ENCODE assay signal across 17 cellular contexts in genomic region chr7:353746-354325, GRCh38.
DNase-seq lines count a peak whose midpoint lies in the region; ATAC-seq and TF ChIP-seq lines count a peak whose summit lies in the region.
"Had no signal": no experiment of that assay in that cellular context is flagged by ENCODE, and none has a peak within 500 bp of the region (broad histone marks: within the 10 kb centered on the region; RNA-seq: fewer than 3 reads in every experiment).

No MANE protein-coding gene starts in this region.

- DNase-seq in natural killer cell treated with Interleukin-12 subunit alpha and Interleukin-12 subunit beta and Interleukin-15 and Interleukin-18, amount 100 ng/mL, for 72 hours (ENCODE audit: low spot score) = peak; percentile 54
- DNase-seq in natural killer cell = no peak
- DNase-seq in dedifferentiated amniotic fluid mesenchymal stem cell (ENCODE audit: extremely low spot score) = peak; percentile 21
- no peak for DNase-seq in neural crest cell (ENCODE audit: low read depth, low spot score)
- no peak for DNase-seq in activated effector memory CD4-positive, alpha-beta T cell treated with anti-CD3 and anti-CD28 coated beads, Interleukin-2, amount 50 U/mL, for 16 hours
- no peak for DNase-seq in tibial artery
- DNase-seq: activated CD4-positive, alpha-beta T cell treated with anti-CD3 and anti-CD28 coated beads, Interleukin-2, amount 10 ng/mL, durations not matched to agents 24 days and 14 days; activated T-cell treated with anti-CD3 and anti-CD28 coated beads, Interleukin-2, amount 50 U/mL, for 72 hours; foreskin melanocyte; naive thymus-derived CD8-positive, alpha-beta T cell; NCI-H526 treated with DMSO at 0.1 percent for 48 hours had no signal

- H3K27ac ChIP-seq in tibial artery = no peak overlapping the region
- H3K27ac ChIP-seq: ascending aorta, suprapubic skin had no signal

- peaks cover 0 to 6% (median 4%) of the 10 kb centered on the region in 3 donors for H3K9me3 ChIP-seq in tibial artery
- H3K9me3 ChIP-seq: suprapubic skin had no signal

- H3K9me3 Mint-ChIP-seq in natural killer cell treated with Interleukin-12 subunit alpha and Interleukin-12 subunit beta and Interleukin-15 and Interleukin-18, amount 100 ng/mL, for 72 hours = no peaks in the 10 kb centered on the region
- H3K9me3 Mint-ChIP-seq in natural killer cell (no peaks in the 10 kb centered on the region), neural crest cell (no peaks in the 10 kb centered on the region)
- H3K9me3 Mint-ChIP-seq: activated T-cell treated with anti-CD3 and anti-CD28 coated beads, Interleukin-2, amount 50 U/mL, for 72 hours had no signal

- H3K27ac Mint-ChIP-seq in natural killer cell treated with Interleukin-12 subunit alpha and Interleukin-12 subunit beta and Interleukin-15 and Interleukin-18, amount 100 ng/mL, for 72 hours = no peak overlapping the region
- H3K27ac Mint-ChIP-seq in natural killer cell (no peak overlapping the region), neural crest cell (ENCODE audit: unreplicated experiment) (peak overlapping the region; percentile 27)
- H3K27ac Mint-ChIP-seq: activated CD4-positive, alpha-beta T cell treated with anti-CD3 and anti-CD28 coated beads, Interleukin-2, amount 10 ng/mL, durations not matched to agents 24 days and 14 days; activated T-cell treated with anti-CD3 and anti-CD28 coated beads, Interleukin-2, amount 50 U/mL, for 72 hours had no signal

- H3K4me1 Mint-ChIP-seq in natural killer cell treated with Interleukin-12 subunit alpha and Interleukin-12 subunit beta and Interleukin-15 and Interleukin-18, amount 100 ng/mL, for 72 hours (ENCODE audit: low read depth in 2 of 2) = peaks cover 10 to 13% of the 10 kb centered on the region in 2 donors
- H3K4me1 Mint-ChIP-seq in natural killer cell (peaks cover 0 to 8% of the 10 kb centered on the region in 2 donors), neural crest cell (peaks cover 6% of the 10 kb centered on the region)

- H3K4me3 Mint-ChIP-seq in natural killer cell treated with Interleukin-12 subunit alpha and Interleukin-12 subunit beta and Interleukin-15 and Interleukin-18, amount 100 ng/mL, for 72 hours = no peak overlapping the region
- H3K4me3 Mint-ChIP-seq in natural killer cell = no peak overlapping the region
- H3K4me3 Mint-ChIP-seq in neural crest cell = no peak overlapping the region
- H3K4me3 Mint-ChIP-seq: activated CD4-positive, alpha-beta T cell treated with anti-CD3 and anti-CD28 coated beads, Interleukin-2, amount 10 ng/mL, durations not matched to agents 24 days and 14 days; activated T-cell treated with anti-CD3 and anti-CD28 coated beads, Interleukin-2, amount 50 U/mL, for 72 hours had no signal

- no peaks in the 10 kb centered on the region for H3K36me3 ChIP-seq in tibial artery
- H3K36me3 ChIP-seq: ascending aorta, suprapubic skin had no signal

- H3K4me3 ChIP-seq in tibial artery = no peak overlapping the region
- H3K4me3 ChIP-seq: ascending aorta, skin epidermis, suprapubic skin had no signal

- intact Hi-C loops in natural killer cell (cut with micrococcal nuclease) (no loop called here), tibial artery (cut with DNase I; ENCODE audit: low total_unique reads) (no loop called here)

- peaks cover 0 to 10% (median 0%) of the 10 kb centered on the region in 4 donors for H3K4me1 ChIP-seq in tibial artery
- H3K4me1 ChIP-seq: ascending aorta had no signal

- H3K27me3 ChIP-seq in tibial artery = peaks cover 0 to 38% of the 10 kb centered on the region in 2 donors
- H3K27me3 ChIP-seq: ascending aorta had no signal

- H3K36me3 Mint-ChIP-seq in natural killer cell treated with Interleukin-12 subunit alpha and Interleukin-12 subunit beta and Interleukin-15 and Interleukin-18, amount 100 ng/mL, for 72 hours = no peaks in the 10 kb centered on the region
- no peaks in the 10 kb centered on the region for H3K36me3 Mint-ChIP-seq in natural killer cell
- H3K36me3 Mint-ChIP-seq in neural crest cell (ENCODE audit: low read depth) = no peaks in the 10 kb centered on the region

- peaks cover 0 to 3% of the 10 kb centered on the region in 2 donors for H3K27me3 Mint-ChIP-seq in natural killer cell treated with Interleukin-12 subunit alpha and Interleukin-12 subunit beta and Interleukin-15 and Interleukin-18, amount 100 ng/mL, for 72 hours
- H3K27me3 Mint-ChIP-seq in natural killer cell (ENCODE audit: low read depth in 2 of 2) (peaks cover 0 to 13% of the 10 kb centered on the region in 2 donors), neural crest cell (ENCODE audit: low read depth) (no peaks in the 10 kb centered on the region)
- H3K27me3 Mint-ChIP-seq: naive thymus-derived CD8-positive, alpha-beta T cell had no signal

- ATAC-seq in natural killer cell treated with Interleukin-12 subunit alpha and Interleukin-12 subunit beta and Interleukin-15 and Interleukin-18, amount 100 ng/mL, for 72 hours = no peak
- ATAC-seq in natural killer cell (no peak), GM21786 (IDR thresholded peaks at IDR 0.05; ENCODE audit: unreplicated experiment) (no peak), HG02840 (IDR thresholded peaks at IDR 0.05; ENCODE audit: low FRiP score, unreplicated experiment) (no peak)
- ATAC-seq: activated T-cell treated with anti-CD3 and anti-CD28 coated beads, Interleukin-2, amount 50 U/mL, for 72 hours; naive thymus-derived CD8-positive, alpha-beta T cell; Panc1 had no signal

- TF ChIP-seq CTCF in natural killer cell (IDR thresholded peaks at IDR 0.05) (no peak), neural crest cell (conservative IDR thresholded peaks at IDR 0.05) (no peak), tibial artery (IDR thresholded peaks at IDR 0.05) (no peak)

Comparison
In these comparisons a context has a peak if more than half of its experiments do, and no peak if none do; other contexts are left out.
1. DNase-seq: peak in natural killer cell treated with Interleukin-12 subunit alpha and Interleukin-12 subunit beta and Interleukin-15 and Interleukin-18, amount 100 ng/mL, for 72 hours (single experiment) and dedifferentiated amniotic fluid mesenchymal stem cell (single experiment); none in natural killer cell (single experiment), neural crest cell (single experiment), activated effector memory CD4-positive, alpha-beta T cell treated with anti-CD3 and anti-CD28 coated beads, Interleukin-2, amount 50 U/mL, for 16 hours (single experiment) and tibial artery (0 of 2).